Comparison of ENCODE assay signal across 1 cellular context in the genomic region with DNA sequence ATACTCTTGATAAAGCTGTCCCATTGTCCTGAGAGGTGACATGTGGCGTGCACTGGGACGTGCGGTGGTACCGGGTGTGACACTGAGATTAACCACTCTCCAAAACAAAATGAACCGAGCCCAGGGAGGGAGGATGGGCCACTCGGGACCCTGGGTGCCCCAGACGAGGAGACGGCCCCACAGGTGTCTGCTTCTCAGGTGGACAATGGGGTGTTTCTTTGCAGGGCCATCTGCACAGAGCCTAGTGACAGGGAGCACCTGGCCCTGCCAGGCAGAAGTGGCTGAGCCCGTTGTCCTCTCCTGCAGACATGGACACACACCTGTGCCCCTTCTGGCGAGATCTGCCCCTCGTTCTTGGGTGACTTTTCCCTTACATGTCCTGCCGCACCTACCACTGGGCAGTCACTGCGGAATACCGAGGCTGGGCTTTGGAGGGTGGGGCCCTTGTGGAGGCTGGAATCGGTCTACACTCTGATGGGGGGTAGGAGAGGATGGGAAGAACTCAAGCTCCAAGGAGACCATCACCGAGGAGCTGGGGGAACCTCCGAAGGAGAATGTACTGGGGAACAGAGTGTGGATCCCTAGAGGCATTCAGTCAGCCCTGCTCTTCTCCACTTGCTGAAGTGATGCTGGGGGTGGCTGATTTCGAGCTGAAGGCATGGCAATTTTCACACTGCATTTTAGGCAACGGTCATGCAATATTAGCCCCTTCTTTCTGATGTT.
TF ChIP-seq lines count a peak whose summit lies in the region.

No MANE protein-coding gene starts in this region.

TF ChIP-seq in GM23338, 12 proteins besides CTCF, POLR2A, EP300 and RAD21 (continued from another document):
- TF ChIP-seq ZNF331 (CRISPR knock-in tag; IDR thresholded peaks at IDR 0.05; ENCODE audit: low read depth), result no peak
- no peak for TF ChIP-seq JUNB (IDR thresholded peaks at IDR 0.05; ENCODE audit: unreplicated experiment)
- no peak for TF ChIP-seq ZNF114 (CRISPR knock-in tag; IDR thresholded peaks at IDR 0.05)
- no peak for TF ChIP-seq EZH2 (IDR thresholded peaks at IDR 0.05; ENCODE audit: low read depth, unreplicated experiment)
TF ChIP-seq in GM23338: peak in this region for 0.
